In genomic region chr2:47254464-47254863, GRCh38 we compare ENCODE assay signal across 23 cellular contexts.
"Had no signal": no experiment of that assay in that cellular context is flagged by ENCODE, and none has a peak within 500 bp of the region (broad histone marks: within the 10 kb centered on the region; RNA-seq: fewer than 3 reads in every experiment).

No MANE protein-coding gene starts in this region.

- FAIRE-seq: TTC549 had no signal

- H3K4me3 Mint-ChIP-seq: activated naive CD4-positive, alpha-beta T cell treated with anti-CD3 and anti-CD28 coated beads for 36 hours; activated T-cell treated with anti-CD3 and anti-CD28 coated beads, Interleukin-2, amount 50 U/mL, for 4 hours; natural killer cell treated with Interleukin-12 subunit alpha and Interleukin-12 subunit beta and Interleukin-15 and Interleukin-18, amount 100 ng/mL, for 72 hours; stimulated activated naive CD8-positive, alpha-beta T cell treated with anti-CD3 and anti-CD28 coated beads, Interleukin-15, Interleukin-2, amounts not matched to agents 100 ng/mL and 50 ng/mL, for 24 hours had no signal

- ATAC-seq: activated T-cell treated with anti-CD3 and anti-CD28 coated beads, Interleukin-2, amount 50 U/mL, for 4 hours; gastrocnemius medialis; natural killer cell treated with Interleukin-12 subunit alpha and Interleukin-12 subunit beta and Interleukin-15 and Interleukin-18, amount 100 ng/mL, for 72 hours; right cardiac atrium; upper lobe of right lung had no signal

- DNase-seq: activated CD4-positive, alpha-beta T cell treated with anti-CD3 and anti-CD28 coated beads, Interleukin-2, amount 50 U/mL, for 4 hours; activated CD8-positive, alpha-beta memory T cell treated with anti-CD3 and anti-CD28 coated beads for 24 hours; activated CD8-positive, alpha-beta memory T cell treated with anti-CD3 and anti-CD28 coated beads, Interleukin-2, amount 50 U/mL, for 4 hours; activated naive CD4-positive, alpha-beta T cell treated with anti-CD3 and anti-CD28 coated beads for 36 hours; activated T-cell treated with anti-CD3 and anti-CD28 coated beads, Interleukin-2, amount 50 U/mL, for 4 hours; amygdala; cerebellar nuclear complex; esophagus squamous epithelium; gastrocnemius medialis; hypothalamus; left ventricle myocardium inferior; mammary epithelial cell; midbrain; right cardiac atrium; stimulated activated CD4-positive, alpha-beta T cell treated with anti-CD3 and anti-CD28 coated beads, Interleukin-4, amount 100 ng/mL, for 24 hours; substantia nigra; thyroid gland; upper lobe of right lung; WERI-Rb-1 had no signal

- H3K9me3 Mint-ChIP-seq: activated naive CD4-positive, alpha-beta T cell treated with anti-CD3 and anti-CD28 coated beads for 36 hours; activated T-cell treated with anti-CD3 and anti-CD28 coated beads, Interleukin-2, amount 50 U/mL, for 4 hours; activated T-helper 2 cell treated with anti-CD3 and anti-CD28 coated beads, Interferon-gamma antibody, Interleukin-2, Interleukin-4, amounts not matched to agents 10 μg/mL and 5 μg/mL and 100 μg/mL, durations not matched to agents 14 hours and 24 hours and 36 hours; natural killer cell treated with Interleukin-12 subunit alpha and Interleukin-12 subunit beta and Interleukin-15 and Interleukin-18, amount 100 ng/mL, for 72 hours; stimulated activated naive CD8-positive, alpha-beta T cell treated with anti-CD3 and anti-CD28 coated beads, Interleukin-15, Interleukin-2, amounts not matched to agents 100 ng/mL and 50 ng/mL, for 24 hours had no signal

- H3K27ac Mint-ChIP-seq: activated naive CD4-positive, alpha-beta T cell treated with anti-CD3 and anti-CD28 coated beads for 36 hours; activated T-helper 2 cell treated with anti-CD3 and anti-CD28 coated beads, Interferon-gamma antibody, Interleukin-2, Interleukin-4, amounts not matched to agents 10 μg/mL and 5 μg/mL and 100 μg/mL, durations not matched to agents 14 hours and 24 hours and 36 hours; natural killer cell treated with Interleukin-12 subunit alpha and Interleukin-12 subunit beta and Interleukin-15 and Interleukin-18, amount 100 ng/mL, for 72 hours; stimulated activated naive CD8-positive, alpha-beta T cell treated with anti-CD3 and anti-CD28 coated beads, Interleukin-15, Interleukin-2, amounts not matched to agents 100 ng/mL and 50 ng/mL, for 24 hours had no signal

- H3K27me3 Mint-ChIP-seq: stimulated activated naive CD8-positive, alpha-beta T cell treated with anti-CD3 and anti-CD28 coated beads, Interleukin-15, Interleukin-2, amounts not matched to agents 100 ng/mL and 50 ng/mL, for 24 hours had no signal

- H3K36me3 Mint-ChIP-seq: natural killer cell treated with Interleukin-12 subunit alpha and Interleukin-12 subunit beta and Interleukin-15 and Interleukin-18, amount 100 ng/mL, for 72 hours had no signal
